Comparison of ENCODE assay signal across 8 cellular contexts in the genomic region with DNA sequence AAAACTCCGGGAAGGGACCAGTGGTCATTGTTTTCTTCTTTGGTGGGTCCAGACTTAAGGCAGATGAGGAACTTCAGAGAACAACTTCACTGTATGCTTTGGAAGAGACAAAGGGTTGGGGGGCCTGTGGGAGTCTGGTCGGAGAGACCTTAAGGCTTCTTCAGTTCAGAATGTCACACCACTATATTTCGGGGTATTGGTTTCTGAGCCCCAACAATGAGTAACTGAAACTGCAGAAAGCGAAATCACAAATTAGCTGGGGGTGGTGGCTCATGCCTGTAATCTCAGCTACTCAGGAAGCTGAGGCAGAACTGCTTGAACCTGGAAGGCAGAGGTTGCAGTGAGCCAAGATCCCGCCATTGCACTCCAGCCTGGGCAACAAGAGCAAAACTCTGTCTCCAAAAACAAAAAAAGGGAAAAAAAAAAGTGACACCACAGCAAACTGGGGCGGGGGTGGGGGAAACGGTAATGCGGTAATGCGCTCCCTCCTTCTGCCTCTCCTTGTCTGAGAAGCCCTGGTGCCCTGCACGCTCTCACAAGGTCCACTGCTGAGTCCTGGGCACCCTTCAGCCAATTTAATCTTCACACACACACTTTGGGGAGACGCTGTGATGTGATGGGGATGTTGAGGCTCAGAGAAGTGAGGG. TPM values are rescaled to one million over a fixed set of nuclear protein-coding genes. Genes with fewer than 3 reads are reported as not detected.
DNase-seq lines count a peak whose midpoint lies in the region; ATAC-seq, FAIRE-seq and TF ChIP-seq lines count a peak whose summit lies in the region.

No MANE protein-coding gene starts in this region.

- ATAC-seq in HG03342 (IDR thresholded peaks at IDR 0.05; ENCODE audit: unreplicated experiment), result no peak

- dilution Hi-C loops in mammary epithelial cell (cut with HindIII; ENCODE audit: low sequenced_read_pairs), result no loop called here

- no peak overlapping the region for H3K56ac ChIP-seq in H9 (ENCODE audit: insufficient read length, low read depth, low read length)

- H3K4me3 ChIP-seq in mammary epithelial cell (replicated peaks in 1 of 3; ENCODE audit: insufficient read depth in 1 of 3, low read depth in 2 of 3, low read length in 3 of 3), result peak overlapping the region in 1 of 3 experiments; percentile 21
- no peak overlapping the region for H3K4me3 ChIP-seq in trophoblast cell (ENCODE audit: low read depth, low read length)

- H3K4me1 Mint-ChIP-seq in H9, result peaks cover 24 to 34% of the 10 kb centered on the region in 2 experiments

- TF ChIP-seq POLR2A in GM12892 (IDR thresholded peaks at IDR 0.05; ENCODE audit: low read depth, low read length), result peak; percentile 58

- H4K20me1 ChIP-seq in H9 (ENCODE audit: control insufficient read depth, insufficient read depth, insufficient read length) (no peaks in the 10 kb centered on the region), mammary epithelial cell (ENCODE audit: insufficient read depth, low read length) (no peaks in the 10 kb centered on the region)

- no peak overlapping the region for H2BK120ac ChIP-seq in H9 (ENCODE audit: low read depth, low read length, poor library complexity, severe bottlenecking)
- no peak overlapping the region for H2BK120ac ChIP-seq in trophoblast cell (ENCODE audit: insufficient read depth, low read length, poor library complexity)

- H3K27ac ChIP-seq in H9 (ENCODE audit: insufficient read length, low read depth, low read length), result no peak overlapping the region
- peak overlapping the region; percentile 16 for H3K27ac ChIP-seq in mammary epithelial cell (ENCODE audit: insufficient read depth, low read depth, low read length)
- H3K27ac ChIP-seq in trophoblast cell (ENCODE audit: low read depth, low read length), result no peak overlapping the region

- no peak overlapping the region for H3T11ph ChIP-seq in H9 (ENCODE audit: low read length)

- H3K4me1 ChIP-seq in H9 (ENCODE audit: insufficient read depth, low read length) (peaks cover 2% of the 10 kb centered on the region; the same call in 1 of the 2 replicates), mammary epithelial cell (ENCODE audit: insufficient read depth, low read length) (peaks cover 57% of the 10 kb centered on the region), trophoblast cell (ENCODE audit: control insufficient read depth in 1 of 2, insufficient read depth in 2 of 2, low read length in 2 of 2) (peaks cover 5 to 12% of the 10 kb centered on the region in 2 experiments)

- H3K14ac ChIP-seq in H9 (ENCODE audit: insufficient read depth, low read length) (no peak overlapping the region), trophoblast cell (ENCODE audit: low read length) (no peak overlapping the region)

- FAIRE-seq in GM12892 (lab: Jason Lieb, UNC), result no peak

- H3K9me3 ChIP-seq in H9 (ENCODE audit: control insufficient read depth, low read depth, low read length), result no peaks in the 10 kb centered on the region
- H3K9me3 ChIP-seq in mammary epithelial cell (replicated peaks; ENCODE audit: insufficient read depth, low read length), result no peaks in the 10 kb centered on the region
- H3K9me3 ChIP-seq in trophoblast cell (ENCODE audit: insufficient read depth, low read depth, low read length), result peaks cover 4% of the 10 kb centered on the region

- H2BK12ac ChIP-seq in H9 (ENCODE audit: insufficient read length, low read depth, low read length) (no peak overlapping the region), trophoblast cell (ENCODE audit: low read length) (no peak overlapping the region)

- intact Hi-C loops in mammary epithelial cell (cut with micrococcal nuclease), result loop anchor here (1.0 kb wide), 2 partner anchors 27 to 278 kb away; no protein-coding TSS in a partner anchor

- no peak overlapping the region for H2BK15ac ChIP-seq in H9 (ENCODE audit: low read depth, low read length)

- H2AFZ ChIP-seq in H9 (ENCODE audit: low read length) (no peak overlapping the region), mammary epithelial cell (ENCODE audit: low read depth, low read length) (peak overlapping the region; percentile 77), trophoblast cell (ENCODE audit: insufficient read depth, low read length, poor library complexity) (no peak overlapping the region)

- in situ Hi-C loops in mammary epithelial cell (cut with MboI; ENCODE audit: low sequenced_read_pairs in 2 of 2), result no loop called here

- H4K91ac ChIP-seq in H9 (ENCODE audit: insufficient read length, low read depth, low read length), result no peak overlapping the region
- no peak overlapping the region for H4K91ac ChIP-seq in trophoblast cell (ENCODE audit: low read depth, low read length)

- TF ChIP-seq CTCF in H9 (conservative IDR thresholded peaks at IDR 0.05) (no peak), mammary epithelial cell (conservative IDR thresholded peaks at IDR 0.05 in 1 of 2, IDR thresholded peaks at IDR 0.05 in 1 of 2; ENCODE audit: extremely low read depth in 1 of 2, insufficient read depth in 1 of 2, low read depth in 1 of 2, low read length in 2 of 2) (no peak)

- DNase-seq in GM12892 (ENCODE audit: insufficient read length) (no peak), H9 (no peak), mammary epithelial cell (no peak), trophoblast cell (no peak), T-helper 9 cell (no peak), NCI-H2196 (lab: John Stamatoyannopoulos, UW; ENCODE audit: unreplicated experiment) (no peak), DMS53 (lab: John Stamatoyannopoulos, UW) (no peak)

- H3K36me3 Mint-ChIP-seq in H9 (ENCODE audit: insufficient read depth in 1 of 3, low read depth in 3 of 3), result no peaks in the 10 kb centered on the region

- peak overlapping the region in 1 of 3 experiments; percentile 74; a peak in 2 of 7 replicates for H3K27ac Mint-ChIP-seq in H9

- H3K36me3 ChIP-seq in mammary epithelial cell (ENCODE audit: insufficient read depth, low read length), result peaks cover 9% of the 10 kb centered on the region
- no peaks in the 10 kb centered on the region for H3K36me3 ChIP-seq in trophoblast cell (ENCODE audit: control insufficient read depth in 1 of 2, insufficient read depth in 2 of 2, low read length in 2 of 2)

- peaks cover 9% of the 10 kb centered on the region for H3K23me2 ChIP-seq in H9 (ENCODE audit: insufficient read length, low read depth, low read length, poor library complexity, severe bottlenecking)

- no peaks in the 10 kb centered on the region for H3K79me2 ChIP-seq in H9 (ENCODE audit: insufficient read depth, low read length)
- peaks cover 71% of the 10 kb centered on the region for H3K79me2 ChIP-seq in mammary epithelial cell (ENCODE audit: insufficient read depth, low read length)
- peaks cover 2% of the 10 kb centered on the region for H3K79me2 ChIP-seq in trophoblast cell (ENCODE audit: control insufficient read depth, insufficient read depth, low read length, poor library complexity)

- no peak overlapping the region for H3K9ac ChIP-seq in H9 (ENCODE audit: extremely low read depth, insufficient read length, low read length)
- H3K9ac ChIP-seq in mammary epithelial cell (ENCODE audit: insufficient read depth, low read length), result peak overlapping the region; percentile 44
- H3K9ac ChIP-seq in trophoblast cell (ENCODE audit: low read length), result no peak overlapping the region

- no peak overlapping the region for H4K12ac ChIP-seq in trophoblast cell (ENCODE audit: low read depth, low read length)

- CTCF ChIA-PET in mammary epithelial cell (lab: Charles Lee; ENCODE audit: low non-redundant PET), result interaction anchor here (0.8 kb wide), 1 partner anchor 276 kb away, joined by 3 read pairs; no protein-coding TSS in a partner anchor

- BruUV-seq in mammary epithelial cell (replicated peaks; lab: Mats Ljungman, UMichigan), result no TSS peak

- H3K18ac ChIP-seq in H9 (ENCODE audit: insufficient read length, low read depth, low read length), result peak overlapping the region; percentile 39
- H3K18ac ChIP-seq in trophoblast cell (ENCODE audit: low read length), result no peak overlapping the region

- H2BK20ac ChIP-seq in H9 (ENCODE audit: low read depth, low read length, poor library complexity, severe bottlenecking), result no peak overlapping the region

- H3K4me2 ChIP-seq in H9 (ENCODE audit: insufficient read depth, insufficient read length, low read length), result no peak overlapping the region
- peak overlapping the region; percentile 97 for H3K4me2 ChIP-seq in mammary epithelial cell (ENCODE audit: insufficient read depth, low read depth, low read length)
- H3K4me2 ChIP-seq in trophoblast cell (ENCODE audit: low read length), result no peak overlapping the region

- peaks cover 5% of the 10 kb centered on the region for H3K27me3 Mint-ChIP-seq in H9 (ENCODE audit: low read depth)

- H3K4me3 Mint-ChIP-seq in H9, result peak overlapping the region in 1 of 2 experiments; percentile 60; a peak in 2 of 5 replicates

- no peaks in the 10 kb centered on the region for H3K9me3 Mint-ChIP-seq in H9

- H3K79me1 ChIP-seq in H9 (ENCODE audit: insufficient read depth, low read depth, low read length, poor library complexity, severe bottlenecking) (no peaks in the 10 kb centered on the region), trophoblast cell (ENCODE audit: low read length) (peaks cover 3% of the 10 kb centered on the region)

- no peak overlapping the region for H4K5ac ChIP-seq in H9 (ENCODE audit: insufficient read length, low read depth, low read length)

- H2BK5ac ChIP-seq in H9 (ENCODE audit: insufficient read length, low read length), result no peak overlapping the region
- no peak overlapping the region for H2BK5ac ChIP-seq in trophoblast cell (ENCODE audit: low read depth, low read length, poor library complexity)

- no CpG with 5 or more reads among the region's 11 CpGs for WGBS in H9 (ENCODE audit: extremely low coverage, insufficient read length, low lambda C conversion rate)
- WGBS in mammary epithelial cell (ENCODE audit: low coverage, missing lambda C conversion rate), result 51% methylated on average over 7 of the region's 11 CpGs
- no CpG with 5 or more reads among the region's 11 CpGs for WGBS in trophoblast cell (ENCODE audit: extremely low coverage, insufficient coverage, insufficient read length)

- no peak overlapping the region for H3K23ac ChIP-seq in H9 (ENCODE audit: insufficient read length, low read depth, low read length)
- H3K23ac ChIP-seq in trophoblast cell (ENCODE audit: low read length), result no peak overlapping the region

- no peak overlapping the region for H2AK5ac ChIP-seq in H9 (ENCODE audit: insufficient read length, low read length)
- H2AK5ac ChIP-seq in trophoblast cell (ENCODE audit: low read length), result no peak overlapping the region

- no peak overlapping the region for H3K4ac ChIP-seq in H9 (ENCODE audit: low read depth, low read length)
- no peak overlapping the region for H3K4ac ChIP-seq in trophoblast cell (ENCODE audit: low read depth, low read length)

- H4K8ac ChIP-seq in H9 (replicated peaks; ENCODE audit: insufficient read length, low read depth, low read length) (no peak overlapping the region), trophoblast cell (ENCODE audit: low read depth, low read length) (peak overlapping the region; percentile 8)

- no peaks in the 10 kb centered on the region for H3K27me3 ChIP-seq in H9 (ENCODE audit: insufficient read depth, low read length)
- no peaks in the 10 kb centered on the region for H3K27me3 ChIP-seq in mammary epithelial cell (ENCODE audit: insufficient read depth, low read length)
- no peaks in the 10 kb centered on the region for H3K27me3 ChIP-seq in trophoblast cell (ENCODE audit: insufficient read depth, low read length)

RNA-seq across cellular contexts. Expression of gene ADIRF, which starts 2.2 kb away (rescaled TPM):
- 0.64 TPM for polyA plus RNA-seq in GM12892 (2012; ENCODE audit: missing spikeins)
- not detected in 2 replicates for total RNA-seq in H9 (2021)
- 100 to 1,000 TPM in 1 of 2 donors, 10 to 100 TPM in 1; 57.0 to 247 TPM for total RNA-seq in mammary epithelial cell
- 517 TPM for polyA plus RNA-seq in mammary epithelial cell
- polyA minus RNA-seq in mammary epithelial cell, result 39.5 TPM
- 0.08 TPM in 1 of 2 replicates, not detected in the other for polyA plus RNA-seq in trophoblast cell (2013)

RNA-seq across cellular contexts. Expression of gene SNCG, which starts 7.7 kb away (rescaled TPM):
- polyA plus RNA-seq in GM12892 (2012; ENCODE audit: missing spikeins), result 0.51 TPM
- total RNA-seq in H9 (2021), result 4.9 and 5.5 TPM in 2 replicates
- total RNA-seq in mammary epithelial cell, result 10 to 100 TPM; 25.7 to 54.0 TPM
- polyA plus RNA-seq in mammary epithelial cell, result 101 TPM
- 31.4 TPM for polyA minus RNA-seq in mammary epithelial cell
- polyA plus RNA-seq in trophoblast cell (2013), result 0.90 and 1.0 TPM in 2 replicates

RNA-seq across cellular contexts. Expression of gene MMRN2, which starts 8.7 kb away (rescaled TPM):
- 2.3 TPM for polyA plus RNA-seq in GM12892 (2012; ENCODE audit: missing spikeins)
- total RNA-seq in H9 (2021), result 1.0 and 1.4 TPM in 2 replicates
- 10 to 100 TPM in 1 of 2 donors, 1 to 10 TPM in 1; 8.5 to 13.7 TPM for total RNA-seq in mammary epithelial cell
- 11.6 TPM for polyA plus RNA-seq in mammary epithelial cell
- polyA minus RNA-seq in mammary epithelial cell, result 5.4 TPM
- polyA plus RNA-seq in trophoblast cell (2013), result 0.06 and 0.14 TPM in 2 replicates

RNA-seq across cellular contexts. Expression of gene FAM25A, which starts 54.0 kb away (rescaled TPM):
- polyA plus RNA-seq in GM12892 (2012; ENCODE audit: missing spikeins), result not detected
- total RNA-seq in H9 (2021) (not detected in 2 replicates), mammary epithelial cell (1 to 10 TPM in 1 of 2 donors, not detected in 1; 4.1 TPM)
- polyA plus RNA-seq in mammary epithelial cell, result 5.8 TPM
- polyA minus RNA-seq in mammary epithelial cell, result not detected
- polyA plus RNA-seq in trophoblast cell (2013), result not detected in 2 replicates

Comparison
In these comparisons a context has a peak if more than half of its experiments do, and no peak if none do; other contexts are left out.
1. RNA of gene ADIRF, which starts 2.2 kb away (total RNA-seq): 57.0 to 247 TPM in mammary epithelial cell; not detected in H9; every median in the first group is over 10 times any median in the second.